In genomic region chr22:36775966-36776669, GRCh38 we compare ENCODE assay signal across 8 cellular contexts. TPM values are rescaled to one million over a fixed set of nuclear protein-coding genes. Genes with fewer than 3 reads are reported as not detected.
A peak's percentile ranks its signal among the peaks of the same experiment; 100 is the strongest.
DNase-seq lines count a peak whose midpoint lies in the region; ATAC-seq, FAIRE-seq and TF ChIP-seq lines count a peak whose summit lies in the region.

Gene IFT27, minus strand, starts transcription at chr22:36776119. Its CDS starts 412 bp downstream, at chr22:36775707.

- H3K36me3 ChIP-seq in Caco-2 (ENCODE audit: control insufficient read depth, insufficient read depth, low read length): no peaks in the 10 kb centered on the region
- 0 out of 2 replicates have a peak, but pooled peaks cover 5% of the 10 kb centered on the region for H3K36me3 ChIP-seq in HUES6 (ENCODE audit: control insufficient read depth, insufficient read depth, low read length)
- H3K36me3 ChIP-seq in OCI-LY7 (ENCODE audit: insufficient read depth, low read length): no peaks in the 10 kb centered on the region
- H3K36me3 ChIP-seq in endothelial cell of umbilical vein (ENCODE audit: control insufficient read depth in 2 of 2, extremely low read depth in 1 of 2, insufficient read depth in 2 of 2, low read length in 2 of 2): no peaks in the 10 kb centered on the region

- H3K9ac ChIP-seq in HUES6 (ENCODE audit: low read length) (peak within 1 kb of the TSS; percentile 58), endothelial cell of umbilical vein (replicated peaks; ENCODE audit: extremely low read depth, insufficient read depth, low read length) (peak within 1 kb of the TSS; percentile 60)

- H3K4me3 Mint-ChIP-seq in Caco-2 (ENCODE audit: unreplicated experiment): peak within 1 kb of the TSS; percentile 81

- no peak within 1 kb of the TSS for H3K27ac ChIP-seq in HUES6 (ENCODE audit: low read depth, low read length)
- H3K27ac ChIP-seq in OCI-LY7 (ENCODE audit: low read depth, low read length, poor library complexity, severe bottlenecking): no peak within 1 kb of the TSS
- H3K27ac ChIP-seq in endothelial cell of umbilical vein (ENCODE audit: insufficient read depth, low read depth, low read length): no peak within 1 kb of the TSS

- intact Hi-C loops in Caco-2 (cut with micrococcal nuclease; ENCODE audit: unreplicated experiment): loop anchor here (10.0 kb wide), 1 partner anchor 251 kb away; the partner anchor contains the start of gene EIF3D
- intact Hi-C loops in OCI-LY7 (cut with micrococcal nuclease; ENCODE audit: unreplicated experiment): no loop called here
- intact Hi-C loops in endothelial cell of umbilical vein (cut with micrococcal nuclease): loop anchor here (1.0 to 2.0 kb wide), 3 partner anchors 19 to 234 kb away; no protein-coding TSS in a partner anchor

- POLR2A ChIA-PET in Caco-2 (lab: Charles Lee): interaction anchor here (0.6 to 0.9 kb wide), 3 partner anchors 146 to 548 kb away, joined by 3 to 4 read pairs (median 3); no protein-coding TSS in a partner anchor
- POLR2A ChIA-PET in OCI-LY7 (lab: Charles Lee): interaction anchor here (0.5 to 1.8 kb wide), 8 partner anchors 10 to 294 kb away, joined by 3 to 9 read pairs (median 7); partner anchors contain the start of gene TXN2
- POLR2A ChIA-PET in endothelial cell of umbilical vein (lab: Charles Lee): interaction anchor here (0.5 to 1.1 kb wide), 3 partner anchors 10 to 246 kb away, joined by 3 to 4 read pairs (median 3); no protein-coding TSS in a partner anchor

- H3K4me3 ChIP-seq in Caco-2 (ENCODE audit: low read depth, low read length): peak within 1 kb of the TSS; percentile 68
- peak within 1 kb of the TSS; percentile 89 for H3K4me3 ChIP-seq in HUES6 (ENCODE audit: low read depth, low read length)
- peak within 1 kb of the TSS; percentile 76 for H3K4me3 ChIP-seq in OCI-LY7 (ENCODE audit: low read depth, low read length, poor library complexity, severe bottlenecking)
- peak within 1 kb of the TSS; percentile 59 to 93 (median 75) for H3K4me3 ChIP-seq in endothelial cell of umbilical vein (replicated peaks in 1 of 3; ENCODE audit: insufficient read depth in 1 of 3, low read depth in 1 of 3, low read length in 3 of 3)

- CTCF ChIA-PET in Caco-2 (lab: Charles Lee): interaction anchor here (0.5 to 1.9 kb wide), 15 partner anchors 17 to 424 kb away, joined by 3 to 20 read pairs (median 3); partner anchors contain the start of genes CACNG2 and EIF3D
- CTCF ChIA-PET in OCI-LY7 (lab: Charles Lee; ENCODE audit: unreplicated experiment): interaction anchor here (0.8 to 1.3 kb wide), 5 partner anchors 19 to 245 kb away, joined by 3 to 4 read pairs (median 3); no protein-coding TSS in a partner anchor
- CTCF ChIA-PET in endothelial cell of umbilical vein (lab: Charles Lee): interaction anchor here (0.6 to 3.8 kb wide), 15 partner anchors 8 to 423 kb away, joined by 3 to 75 read pairs (median 4); no protein-coding TSS in a partner anchor

- no peak for TF ChIP-seq CTCF in Caco-2 (IDR thresholded peaks at IDR 0.05; ENCODE audit: insufficient read depth in 1 of 2, low read depth in 1 of 2, low read length in 1 of 2, severe bottlenecking in 1 of 2, unreplicated experiment in 1 of 2)
- no peak for TF ChIP-seq CTCF in OCI-LY7 (conservative IDR thresholded peaks at IDR 0.05; ENCODE audit: low read length)
- TF ChIP-seq CTCF in endothelial cell of umbilical vein (IDR thresholded peaks at IDR 0.05; ENCODE audit: extremely low read depth in 1 of 2, insufficient read depth in 1 of 2, low read depth in 1 of 2, low read length in 2 of 2): no peak

- H3K9me2 ChIP-seq in OCI-LY7 (ENCODE audit: insufficient read depth, low read length): no peaks in the 10 kb centered on the region

- H3K9me3 ChIP-seq in Caco-2 (no peaks in the 10 kb centered on the region), HUES6 (ENCODE audit: control insufficient read depth, insufficient read depth, low read depth, low read length) (peaks cover 28% of the 10 kb centered on the region), OCI-LY7 (ENCODE audit: low read length) (no peaks in the 10 kb centered on the region; the same call in 1 of the 2 replicates), endothelial cell of umbilical vein (replicated peaks; ENCODE audit: control insufficient read depth, insufficient read depth, low read length) (no peaks in the 10 kb centered on the region)

- no peaks in the 10 kb centered on the region for H3K36me3 Mint-ChIP-seq in Caco-2 (ENCODE audit: insufficient read depth, unreplicated experiment)

- peaks cover 5% of the 10 kb centered on the region for H3K4me1 Mint-ChIP-seq in Caco-2 (ENCODE audit: low read depth, unreplicated experiment)

- H3K9me1 ChIP-seq in endothelial cell of umbilical vein (replicated peaks; ENCODE audit: control insufficient read depth, extremely low read depth, insufficient read depth, low read length): no peaks in the 10 kb centered on the region

- dilution Hi-C loops in endothelial cell of umbilical vein (cut with MboI; ENCODE audit: extremely low pct_ligation_motif_present, low sequenced_read_pairs): loop anchor here (10.0 kb wide), 1 partner anchor 59 kb away; no protein-coding TSS in a partner anchor

- H3K4me1 ChIP-seq in Caco-2 (0 out of 2 replicates have a peak, but pooled peaks cover 5% of the 10 kb centered on the region), HUES6 (ENCODE audit: control insufficient read depth, insufficient read depth, low read length) (peaks cover 8% of the 10 kb centered on the region), OCI-LY7 (ENCODE audit: insufficient read depth, low read length, poor library complexity, severe bottlenecking) (peaks cover 15% of the 10 kb centered on the region), endothelial cell of umbilical vein (ENCODE audit: control insufficient read depth, extremely low read depth, insufficient read depth, low read length) (peaks cover 10% of the 10 kb centered on the region)

- FAIRE-seq in endothelial cell of umbilical vein (lab: Jason Lieb, UNC): peak; percentile 100

- peak; percentile 61 for TF ChIP-seq POLR2A in endothelial cell of umbilical vein (IDR thresholded peaks at IDR 0.05; ENCODE audit: low read depth, low read length)

- no peaks in the 10 kb centered on the region for H3K27me3 ChIP-seq in Caco-2 (replicated peaks; ENCODE audit: control insufficient read depth, insufficient read depth, low read length)
- peaks cover 10% of the 10 kb centered on the region for H3K27me3 ChIP-seq in HUES6 (ENCODE audit: control insufficient read depth, insufficient read depth, low read length)
- no peaks in the 10 kb centered on the region for H3K27me3 ChIP-seq in endothelial cell of umbilical vein (ENCODE audit: control insufficient read depth in 2 of 2, insufficient read depth in 2 of 2, low read length in 2 of 2)

- peaks cover 4% of the 10 kb centered on the region for H3K27me3 Mint-ChIP-seq in Caco-2 (ENCODE audit: insufficient read depth, unreplicated experiment)

- peak; percentile 93 for ATAC-seq in GM21423 (IDR thresholded peaks at IDR 0.05; ENCODE audit: unreplicated experiment)

- H3K27ac Mint-ChIP-seq in Caco-2 (ENCODE audit: unreplicated experiment): peak within 1 kb of the TSS; percentile 57

- H4K20me1 ChIP-seq in OCI-LY7 (ENCODE audit: insufficient read depth, low read length): no peaks in the 10 kb centered on the region
- no peaks in the 10 kb centered on the region for H4K20me1 ChIP-seq in endothelial cell of umbilical vein (replicated peaks; ENCODE audit: control insufficient read depth, extremely low read depth, insufficient read depth, low read length)

- no TSS peak for BruUV-seq in Caco-2 (replicated peaks; lab: Mats Ljungman, UMichigan)
- no TSS peak for BruUV-seq in OCI-LY7 (replicated peaks; lab: Mats Ljungman, UMichigan)
- BruUV-seq in endothelial cell of umbilical vein (replicated peaks; lab: Mats Ljungman, UMichigan): no TSS peak

- peaks cover 9% of the 10 kb centered on the region for H3K9me3 Mint-ChIP-seq in Caco-2 (ENCODE audit: unreplicated experiment)

- no peaks in the 10 kb centered on the region for H3K79me2 ChIP-seq in OCI-LY7 (ENCODE audit: insufficient read depth, low read depth, low read length)
- no peaks in the 10 kb centered on the region for H3K79me2 ChIP-seq in endothelial cell of umbilical vein (ENCODE audit: control insufficient read depth, insufficient read depth, low read length)

- DNase-seq in Caco-2: peak; percentile 97 to 99
- DNase-seq in OCI-LY7 (ENCODE audit: low spot score): peak; percentile 99
- peak; percentile 91 for DNase-seq in activated T-cell treated with anti-CD3 and anti-CD28 coated beads for 1 hour (ENCODE audit: low read depth)
- DNase-seq in endothelial cell of umbilical vein (ENCODE audit: low read depth, low spot score): peak; percentile 100
- DNase-seq in midbrain (lab: John Stamatoyannopoulos, UW): peak; percentile 100
- peak; percentile 88 to 90 for DNase-seq in stimulated activated CD8-positive, alpha-beta memory T cell treated with anti-CD3 and anti-CD28 coated beads, Interleukin-2, amount 100 ng/mL, for 1 hour (ENCODE audit: low read depth in 2 of 2)

- H3K4me2 ChIP-seq in OCI-LY7 (ENCODE audit: low read length) (peak within 1 kb of the TSS; percentile 75), endothelial cell of umbilical vein (ENCODE audit: insufficient read depth, low read length) (peak within 1 kb of the TSS; percentile 69)

- H2AFZ ChIP-seq in OCI-LY7 (ENCODE audit: low read length) (peak within 1 kb of the TSS; percentile 83), endothelial cell of umbilical vein (ENCODE audit: low read depth, low read length) (peak within 1 kb of the TSS; percentile 81)

TF ChIP-seq in endothelial cell of umbilical vein, 7 proteins besides CTCF, POLR2A, EP300 and RAD21:
- TF ChIP-seq FOS (IDR thresholded peaks at IDR 0.05; ENCODE audit: borderline replicate concordance, insufficient read depth, low read length) (no peak), POLR2AphosphoS5 (IDR thresholded peaks at IDR 0.05; ENCODE audit: insufficient read depth, low read depth, low read length) (peak; percentile 30)

RNA-seq across cellular contexts. Expression of gene IFT27, which starts in this region (rescaled TPM):
- total RNA-seq in Caco-2 (2022) (8.3 and 9.2 TPM in 2 replicates), OCI-LY7 (2022) (50.0 and 53.9 TPM in 2 replicates), endothelial cell of umbilical vein (30.5 and 33.7 TPM in 2 replicates)
- total RNA-seq in OCI-LY7 (2014; rRNA removed; shearing (Covaris generic)): 18.3 and 22.1 TPM in 2 replicates
- 28.2 and 29.9 TPM in 2 replicates for polyA plus RNA-seq in endothelial cell of umbilical vein
- polyA plus RNA-seq in endothelial cell of umbilical vein (2011; cell fraction: cytosol; rRNA removed): 19.3 and 22.9 TPM in 2 replicates
- polyA plus RNA-seq in endothelial cell of umbilical vein (2011; cell fraction: nucleus; rRNA removed): 90.3 and 98.1 TPM in 2 replicates
- polyA plus RNA-seq in endothelial cell of umbilical vein (2012): 23.0 and 23.7 TPM in 2 replicates
- polyA minus RNA-seq in endothelial cell of umbilical vein: 18.3 and 22.5 TPM in 2 replicates
- polyA minus RNA-seq in endothelial cell of umbilical vein (2011; cell fraction: cytosol; rRNA and poly(A)+ RNA removed): 6.8 TPM
- polyA minus RNA-seq in endothelial cell of umbilical vein (2011; cell fraction: nucleus; rRNA and poly(A)+ RNA removed): 18.1 and 21.9 TPM in 2 replicates
